Comparison of ENCODE assay signal across 27 cellular contexts in genomic region chr14:102916347-102917055, GRCh38. TPM values are rescaled to one million over a fixed set of nuclear protein-coding genes. Genes with fewer than 3 reads are reported as not detected.
DNase-seq lines count a peak whose midpoint lies in the region; ATAC-seq and TF ChIP-seq lines count a peak whose summit lies in the region.
"Had no signal": no experiment of that assay in that cellular context is flagged by ENCODE, and none has a peak within 500 bp of the region (broad histone marks: within the 10 kb centered on the region; RNA-seq: fewer than 3 reads in every experiment).

No MANE protein-coding gene starts in this region.

- H3K27me3 ChIP-seq in H7 (ENCODE audit: control insufficient read depth, insufficient read depth, low read length) (no peaks in the 10 kb centered on the region), spleen (replicated peaks in 1 of 7) (no peaks in the 10 kb centered on the region), body of pancreas (no peaks in the 10 kb centered on the region)
- H3K27me3 ChIP-seq: dorsolateral prefrontal cortex, heart left ventricle had no signal

- intact Hi-C loops in spleen (cut with DNase I; ENCODE audit: low total_unique reads) (loop anchor here (5.0 kb wide), 1 partner anchor 224 kb away; no protein-coding TSS in a partner anchor), body of pancreas (cut with DNase I) (no loop called here)

- H3K27me3 Mint-ChIP-seq in T-helper 1 cell treated with Interleukin-12 subunit alpha and Interleukin-12 subunit beta and Interleukin-4 antibody, amounts not matched to agents 30 μg/mL and 1 μg/mL, for 36 hours (ENCODE audit: low read depth), result no peaks in the 10 kb centered on the region
- H3K27me3 Mint-ChIP-seq in immature natural killer cell (ENCODE audit: low read depth in 3 of 3), result peaks cover 0 to 1% (median 0%) of the 10 kb centered on the region in 3 donors
- H3K27me3 Mint-ChIP-seq: central memory CD8-positive, alpha-beta T cell; natural killer cell treated with Interleukin-12 subunit alpha and Interleukin-12 subunit beta and Interleukin-15 and Interleukin-18, amount 100 ng/mL, for 72 hours; progenitor cell of endocrine pancreas had no signal

- in situ Hi-C loops in GM13976 (cut with MboI; ENCODE audit: low sequenced_read_pairs, unreplicated experiment), result loop anchor here (10.0 kb wide), 1 partner anchor 222 kb away; no protein-coding TSS in a partner anchor

- no peaks in the 10 kb centered on the region for H3K9me3 Mint-ChIP-seq in T-helper 1 cell treated with Interleukin-12 subunit alpha and Interleukin-12 subunit beta and Interleukin-4 antibody, amounts not matched to agents 30 μg/mL and 1 μg/mL, for 36 hours
- no peaks in the 10 kb centered on the region for H3K9me3 Mint-ChIP-seq in immature natural killer cell
- H3K9me3 Mint-ChIP-seq: activated T-cell treated with anti-CD3 and anti-CD28 coated beads, Interleukin-2, amount 50 U/mL, for 72 hours; central memory CD8-positive, alpha-beta T cell; H9; natural killer cell treated with Interleukin-12 subunit alpha and Interleukin-12 subunit beta and Interleukin-15 and Interleukin-18, amount 100 ng/mL, for 72 hours had no signal

- no peak overlapping the region for H3K4me3 Mint-ChIP-seq in T-helper 1 cell treated with Interleukin-12 subunit alpha and Interleukin-12 subunit beta and Interleukin-4 antibody, amounts not matched to agents 30 μg/mL and 1 μg/mL, for 36 hours
- H3K4me3 Mint-ChIP-seq in immature natural killer cell, result no peak overlapping the region
- H3K4me3 Mint-ChIP-seq: activated T-cell treated with anti-CD3 and anti-CD28 coated beads, Interleukin-2, amount 50 U/mL, for 72 hours; central memory CD8-positive, alpha-beta T cell; H9; natural killer cell treated with Interleukin-12 subunit alpha and Interleukin-12 subunit beta and Interleukin-15 and Interleukin-18, amount 100 ng/mL, for 72 hours had no signal

- no peak for TF ChIP-seq POLR2A in spleen (IDR thresholded peaks at IDR 0.05)
- no peak for TF ChIP-seq POLR2A in body of pancreas (IDR thresholded peaks at IDR 0.05)

- DNase-seq in T-helper 1 cell, result no peak
- DNase-seq in H7, result peak; percentile 59
- no peak for DNase-seq in spleen
- DNase-seq in body of pancreas, result no peak
- no peak for DNase-seq in GM13976 (ENCODE audit: low spot score)
- no peak for DNase-seq in immature natural killer cell
- DNase-seq: activated naive CD4-positive, alpha-beta T cell treated with anti-CD3 and anti-CD28 coated beads, Interleukin-2, amount 50 U/mL, for 16 hours; activated T-cell treated with anti-CD3 and anti-CD28 coated beads, Interleukin-2, amount 50 U/mL, for 72 hours; AML-193; COR-L47; DMS79 treated with DMSO at 0.1 percent for 48 hours; H9; heart left ventricle; left colon; NCI-H1694; NCI-H2171; NCI-H524 treated with DMSO at 0.1 percent for 48 hours; RPMI8226 had no signal

- no peaks in the 10 kb centered on the region for H3K9me3 ChIP-seq in spleen
- H3K9me3 ChIP-seq in body of pancreas, result no peaks in the 10 kb centered on the region
- H3K9me3 ChIP-seq: heart left ventricle had no signal

- H3K4me1 ChIP-seq in spleen (peaks cover 11 to 52% (median 41%) of the 10 kb centered on the region in 6 donors), body of pancreas (no peaks in the 10 kb centered on the region)
- H3K4me1 ChIP-seq: heart left ventricle had no signal

- H3K4me3 ChIP-seq in H7 (ENCODE audit: insufficient read depth, low read depth, low read length) (no peak overlapping the region), spleen (no peak overlapping the region), body of pancreas (no peak overlapping the region)
- H3K4me3 ChIP-seq: dorsolateral prefrontal cortex, heart left ventricle, K562 had no signal

- H3K27ac ChIP-seq in spleen (peak overlapping the region in 5 of 8 donors; percentile 9 to 80 (median 67)), body of pancreas (no peak overlapping the region)
- H3K27ac ChIP-seq: 22Rv1, dorsolateral prefrontal cortex, heart left ventricle had no signal

- TF ChIP-seq CTCF in spleen (IDR thresholded peaks at IDR 0.05 in 8 of 11, conservative IDR thresholded peaks at IDR 0.05 in 3 of 11) (no peak), body of pancreas (IDR thresholded peaks at IDR 0.05) (no peak), GM13976 (IDR thresholded peaks at IDR 0.05; ENCODE audit: borderline replicate concordance, control extremely low read depth, extremely low read depth, insufficient read depth, missing control alignments) (no peak)

- peaks cover 2% of the 10 kb centered on the region for H3K4me1 Mint-ChIP-seq in T-helper 1 cell treated with Interleukin-12 subunit alpha and Interleukin-12 subunit beta and Interleukin-4 antibody, amounts not matched to agents 30 μg/mL and 1 μg/mL, for 36 hours (ENCODE audit: low read depth)
- H3K4me1 Mint-ChIP-seq in immature natural killer cell, result no peaks in the 10 kb centered on the region
- H3K4me1 Mint-ChIP-seq: central memory CD8-positive, alpha-beta T cell had no signal

- H3K36me3 Mint-ChIP-seq in T-helper 1 cell treated with Interleukin-12 subunit alpha and Interleukin-12 subunit beta and Interleukin-4 antibody, amounts not matched to agents 30 μg/mL and 1 μg/mL, for 36 hours (ENCODE audit: low read depth), result no peaks in the 10 kb centered on the region
- H3K36me3 Mint-ChIP-seq in immature natural killer cell, result no peaks in the 10 kb centered on the region
- H3K36me3 Mint-ChIP-seq: natural killer cell treated with Interleukin-12 subunit alpha and Interleukin-12 subunit beta and Interleukin-15 and Interleukin-18, amount 100 ng/mL, for 72 hours had no signal

- H3K27ac Mint-ChIP-seq in T-helper 1 cell treated with Interleukin-12 subunit alpha and Interleukin-12 subunit beta and Interleukin-4 antibody, amounts not matched to agents 30 μg/mL and 1 μg/mL, for 36 hours, result peak overlapping the region; percentile 13
- no peak overlapping the region for H3K27ac Mint-ChIP-seq in immature natural killer cell
- H3K27ac Mint-ChIP-seq: H9; natural killer cell treated with Interleukin-12 subunit alpha and Interleukin-12 subunit beta and Interleukin-15 and Interleukin-18, amount 100 ng/mL, for 72 hours had no signal

- WGBS in spleen, 5 donors, result 74 to 80% (median 80%) methylated on average over 13 to 18 of the region's 18 CpGs
- WGBS in body of pancreas, 2 donors, result 66 to 77% methylated on average over 10 to 18 of the region's 18 CpGs

- peak; percentile 2 for ATAC-seq in esophagus mucosa
- no peak for ATAC-seq in body of pancreas
- ATAC-seq: left colon, SK-N-SH treated with all-trans-retinoic acid at 6 μM for 48 hours had no signal

- H3K36me3 ChIP-seq in H7 (replicated peaks; ENCODE audit: control insufficient read depth, insufficient read depth, low read length), result no peaks in the 10 kb centered on the region
- peaks cover 0 to 21% (median 9%) of the 10 kb centered on the region in 6 donors for H3K36me3 ChIP-seq in spleen
- no peaks in the 10 kb centered on the region for H3K36me3 ChIP-seq in body of pancreas (replicated peaks in 1 of 2; ENCODE audit: insufficient read depth in 1 of 2, low read depth in 2 of 2)
- H3K36me3 ChIP-seq: heart left ventricle had no signal

RNA-seq across cellular contexts. Expression of gene AMN, which starts 6.0 kb away (rescaled TPM):
- total RNA-seq in H7 (2014; rRNA removed; shearing (Covaris generic)), result 0.92 and 1.7 TPM in 2 replicates
- total RNA-seq in esophagus mucosa (12.4 TPM), spleen (1 to 10 TPM in 6 of 7 donors, under 1 TPM in 1; 0.65 to 3.0 (median 2.4) TPM), body of pancreas (1 to 10 TPM in 1 of 2 donors, not detected in 1; 6.0 TPM)
- polyA plus RNA-seq in spleen (1 to 10 TPM; 1.6 to 2.2 (median 2.1) TPM), immature natural killer cell (1 to 10 TPM in 1 of 3 donors, under 1 TPM in 1, not detected in 1; 0.52 to 1.2 TPM)
- polyA plus RNA-seq: K562 had no signal

Comparison
In these comparisons a context has a peak if more than half of its experiments do, and no peak if none do; other contexts are left out.
1. H3K27ac ChIP-seq: peak in spleen (5 of 8); none in body of pancreas (0 of 4).